In the genomic region with DNA sequence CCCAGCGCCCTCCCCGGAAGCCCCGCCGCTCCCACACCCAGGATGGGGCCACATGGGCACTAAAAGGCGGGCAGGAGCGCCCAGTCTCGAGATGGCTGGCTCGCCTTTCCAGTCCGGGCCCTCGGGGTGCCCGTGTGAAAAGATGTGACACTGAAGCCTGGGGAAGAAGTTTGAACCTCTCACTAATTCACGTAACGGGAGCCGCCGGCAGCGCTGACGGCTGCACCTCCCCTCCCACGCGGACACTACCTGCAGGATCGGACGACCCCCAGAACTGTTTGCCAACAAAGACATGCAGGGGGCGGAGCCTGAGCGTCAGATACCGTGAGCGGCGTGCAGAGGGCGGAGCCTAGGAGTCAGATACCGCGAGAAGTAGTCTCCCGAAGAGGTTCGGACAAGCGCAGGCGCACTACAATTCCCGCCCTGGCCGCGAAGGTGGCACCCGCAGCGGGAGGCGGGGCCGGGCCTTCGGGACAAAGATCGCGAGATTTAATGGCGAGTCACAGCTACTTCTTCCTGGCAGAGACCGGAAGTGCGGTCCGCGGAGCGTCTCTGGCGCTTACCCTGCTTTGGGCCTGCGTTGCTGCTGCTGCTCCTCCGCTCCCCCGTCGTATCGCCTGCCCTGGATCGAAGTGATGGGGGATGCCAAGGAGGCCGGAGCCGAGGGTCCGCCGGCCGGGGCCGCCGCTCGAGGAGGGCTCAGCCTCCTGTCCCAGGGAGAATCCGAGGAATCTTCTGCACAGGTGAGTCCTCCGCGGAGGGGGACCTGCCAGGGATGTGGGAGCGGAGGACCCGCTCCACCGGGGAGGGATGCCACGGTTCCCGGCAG, we compare ENCODE assay signal across 8 cellular contexts. TPM values are rescaled to one million over a fixed set of nuclear protein-coding genes. Genes with fewer than 3 reads are reported as not detected.
DNase-seq lines count a peak whose midpoint lies in the region; ATAC-seq and TF ChIP-seq lines count a peak whose summit lies in the region.

A gene with protein sequence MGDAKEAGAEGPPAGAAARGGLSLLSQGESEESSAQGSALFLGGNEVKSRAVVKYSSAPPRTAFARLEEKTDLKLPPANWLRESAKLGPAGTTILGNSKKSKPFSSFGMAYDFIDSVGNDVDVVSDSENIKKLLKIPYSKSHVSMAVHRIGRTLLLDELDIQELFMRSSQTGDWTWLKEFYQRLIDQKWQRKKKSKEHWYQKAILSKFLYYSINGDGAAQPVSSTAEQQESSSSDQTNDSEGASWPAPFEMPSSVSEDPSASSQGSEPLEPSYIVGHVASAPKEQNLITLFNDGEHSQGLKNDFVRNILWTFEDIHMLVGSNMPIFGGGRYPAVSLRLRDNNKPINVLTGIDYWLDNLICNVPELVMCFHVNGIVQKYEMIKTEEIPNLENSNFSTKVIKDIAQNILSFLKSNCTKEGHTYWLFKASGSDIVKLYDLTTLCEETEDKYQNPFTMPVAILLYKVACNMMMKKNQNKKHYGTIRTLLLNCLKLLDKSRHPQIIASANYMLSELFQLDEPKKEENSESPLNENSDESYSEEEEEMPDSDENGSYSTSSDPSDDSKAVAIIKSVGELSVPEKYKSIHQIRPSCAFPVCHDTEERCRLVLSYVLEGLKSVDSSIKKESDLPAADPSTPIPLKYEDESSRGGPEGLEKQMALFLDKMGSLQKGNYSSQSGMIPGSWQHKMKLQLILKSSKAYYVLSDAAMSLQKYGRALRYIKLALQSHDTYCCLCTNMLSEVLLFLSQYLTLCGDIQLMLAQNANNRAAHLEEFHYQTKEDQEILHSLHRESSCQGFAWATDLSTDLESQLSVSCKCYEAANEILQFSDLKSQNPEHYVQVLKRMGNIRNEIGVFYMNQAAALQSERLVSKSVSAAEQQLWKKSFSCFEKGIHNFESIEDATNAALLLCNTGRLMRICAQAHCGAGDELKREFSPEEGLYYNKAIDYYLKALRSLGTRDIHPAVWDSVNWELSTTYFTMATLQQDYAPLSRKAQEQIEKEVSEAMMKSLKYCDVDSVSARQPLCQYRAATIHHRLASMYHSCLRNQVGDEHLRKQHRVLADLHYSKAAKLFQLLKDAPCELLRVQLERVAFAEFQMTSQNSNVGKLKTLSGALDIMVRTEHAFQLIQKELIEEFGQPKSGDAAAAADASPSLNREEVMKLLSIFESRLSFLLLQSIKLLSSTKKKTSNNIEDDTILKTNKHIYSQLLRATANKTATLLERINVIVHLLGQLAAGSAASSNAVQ (plus strand): TSS at position 537 of the 829 bp plus-strand sequence. CDS start 99 bp downstream, at position 636.

- no peaks in the 10 kb centered on the region for H3K9me2 ChIP-seq in SU-DHL-6 (replicated peaks; ENCODE audit: insufficient read depth, low read length)

- H3K4me3 ChIP-seq in SU-DHL-6 (ENCODE audit: insufficient read depth, low read length, poor library complexity, severe bottlenecking): peak within 1 kb of the TSS; percentile 85
- peak within 1 kb of the TSS; percentile 100 for H3K4me3 ChIP-seq in ovary
- H3K4me3 ChIP-seq in thyroid gland (replicated peaks in 1 of 3): peak within 1 kb of the TSS; percentile 50 to 94 (median 68)

- peaks cover 33% of the 10 kb centered on the region for H3K79me2 ChIP-seq in SU-DHL-6 (ENCODE audit: insufficient read depth, low read length)

- H3K36me3 ChIP-seq in SU-DHL-6 (ENCODE audit: low read length) (peaks cover 30% of the 10 kb centered on the region), ovary (no peaks in the 10 kb centered on the region), thyroid gland (peaks cover 8 to 26% of the 10 kb centered on the region in 2 donors)

- H3K9me3 Mint-ChIP-seq in activated naive CD8-positive, alpha-beta T cell treated with anti-CD3 and anti-CD28 coated beads, Interleukin-2, amount 10 ng/mL, durations not matched to agents 7 days and 5 days: peaks cover 1% of the 10 kb centered on the region

- H3F3A ChIP-seq in SU-DHL-6 (ENCODE audit: insufficient read depth): peaks cover 7% of the 10 kb centered on the region

- H3K27me3 ChIP-seq in SU-DHL-6 (ENCODE audit: low read length) (no peaks in the 10 kb centered on the region), ovary (no peaks in the 10 kb centered on the region), thyroid gland (no peaks in the 10 kb centered on the region)

- TF ChIP-seq POLR2A in GM10847 (IDR thresholded peaks at IDR 0.05; ENCODE audit: extremely low read depth, insufficient read length) (peak; percentile 93), ovary (IDR thresholded peaks at IDR 0.05) (peak; percentile 78), thyroid gland (IDR thresholded peaks at IDR 0.05) (peak; percentile 40 to 81)

- WGBS in ovary, 3 donors: 0% methylated on average over 65 to 72 of the region's 72 CpGs
- WGBS in thyroid gland, 2 donors: 1% methylated on average over 18 to 25 of the region's 72 CpGs

- POLR2A ChIA-PET in activated naive CD8-positive, alpha-beta T cell treated with anti-CD3 and anti-CD28 coated beads, Interleukin-2, amount 10 ng/mL, durations not matched to agents 7 days and 5 days (lab: Charles Lee): interaction anchor here (0.6 to 2.9 kb wide), 9 partner anchors 10 to 1259 kb away, joined by 3 to 20 read pairs (median 3); a partner anchor contains a TSS

- H3K27ac ChIP-seq in SU-DHL-6 (ENCODE audit: low read depth, low read length) (peak within 1 kb of the TSS; percentile 75), ovary (peak within 1 kb of the TSS; percentile 64 to 85), thyroid gland (peak within 1 kb of the TSS; percentile 64 to 94 (median 78))

- H3K4me3 Mint-ChIP-seq in activated naive CD8-positive, alpha-beta T cell treated with anti-CD3 and anti-CD28 coated beads, Interleukin-2, amount 10 ng/mL, durations not matched to agents 7 days and 5 days: peak within 1 kb of the TSS; percentile 98

- H3K9me3 ChIP-seq in SU-DHL-6 (ENCODE audit: insufficient read depth, low read length) (no peaks in the 10 kb centered on the region), ovary (no peaks in the 10 kb centered on the region), thyroid gland (no peaks in the 10 kb centered on the region)

- H3K27ac Mint-ChIP-seq in activated naive CD8-positive, alpha-beta T cell treated with anti-CD3 and anti-CD28 coated beads, Interleukin-2, amount 10 ng/mL, durations not matched to agents 7 days and 5 days: peak within 1 kb of the TSS; percentile 99

- H2AFZ ChIP-seq in SU-DHL-6 (ENCODE audit: low read depth, low read length, severe bottlenecking): peak within 1 kb of the TSS; percentile 98

- no peak for TF ChIP-seq EP300 in ovary (IDR thresholded peaks at IDR 0.05)

- H3K4me1 Mint-ChIP-seq in activated naive CD8-positive, alpha-beta T cell treated with anti-CD3 and anti-CD28 coated beads, Interleukin-2, amount 10 ng/mL, durations not matched to agents 7 days and 5 days: peaks cover 23% of the 10 kb centered on the region

- ATAC-seq in HG02678 (IDR thresholded peaks at IDR 0.05; ENCODE audit: unreplicated experiment) (peak; percentile 86), Right ventricle myocardium inferior (peak; percentile 100)
- ATAC-seq in activated naive CD8-positive, alpha-beta T cell treated with anti-CD3 and anti-CD28 coated beads, Interleukin-2, amount 10 ng/mL, durations not matched to agents 7 days and 5 days (ENCODE audit: low read depth): peak; percentile 96

- peaks cover 15% of the 10 kb centered on the region for H3K36me3 Mint-ChIP-seq in activated naive CD8-positive, alpha-beta T cell treated with anti-CD3 and anti-CD28 coated beads, Interleukin-2, amount 10 ng/mL, durations not matched to agents 7 days and 5 days

- peak; percentile 94 for DNase-seq in NCI-H128 (lab: John Stamatoyannopoulos, UW; ENCODE audit: unreplicated experiment)
- peak; percentile 98 for DNase-seq in activated naive CD8-positive, alpha-beta T cell treated with anti-CD3 and anti-CD28 coated beads, Interleukin-2, amount 10 ng/mL, durations not matched to agents 7 days and 5 days
- DNase-seq in Right ventricle myocardium inferior (ENCODE audit: missing footprints): peak; percentile 99
- peak; percentile 99 to 100 (median 99) for DNase-seq in ovary
- peak; percentile 98 to 99 for DNase-seq in thyroid gland

- peaks cover 4% of the 10 kb centered on the region; the same call in 1 of the 2 replicates for H4K20me1 ChIP-seq in SU-DHL-6 (ENCODE audit: low read depth, low read length)

- H3K27me3 Mint-ChIP-seq in activated naive CD8-positive, alpha-beta T cell treated with anti-CD3 and anti-CD28 coated beads, Interleukin-2, amount 10 ng/mL, durations not matched to agents 7 days and 5 days: no peaks in the 10 kb centered on the region

- H3K4me1 ChIP-seq in ovary (ENCODE audit: insufficient read depth): peaks cover 2% of the 10 kb centered on the region
- peaks cover 7 to 9% of the 10 kb centered on the region in 2 donors for H3K4me1 ChIP-seq in thyroid gland

- H3K9ac ChIP-seq in SU-DHL-6 (ENCODE audit: low read length): peak within 1 kb of the TSS; percentile 89

- intact Hi-C loops in Right ventricle myocardium inferior (cut with DNase I) (loop anchor here (5.0 kb wide), 1 partner anchor 103 kb away; a partner anchor contains a TSS), ovary (cut with DNase I) (no loop called here), thyroid gland (cut with DNase I) (loop anchor here (10.0 kb wide), 1 partner anchor 105 kb away; a partner anchor contains a TSS)

- peak within 1 kb of the TSS; percentile 93 for H3K4me2 ChIP-seq in SU-DHL-6 (ENCODE audit: low read depth, low read length, poor library complexity, severe bottlenecking)

- no peak for TF ChIP-seq CTCF in SU-DHL-6 (IDR thresholded peaks at IDR 0.05; ENCODE audit: insufficient read depth, low read length, poor library complexity, severe bottlenecking)
- peak in 1 of 3 donors; percentile 26 for TF ChIP-seq CTCF in ovary (IDR thresholded peaks at IDR 0.05)
- TF ChIP-seq CTCF in thyroid gland (IDR thresholded peaks at IDR 0.05): no peak

RNA-seq across cellular contexts. Expression of the gene that starts here (rescaled TPM):
- total RNA-seq in activated naive CD8-positive, alpha-beta T cell treated with anti-CD3 and anti-CD28 coated beads, Interleukin-2, amount 10 ng/mL, durations not matched to agents 7 days and 5 days: 10 to 100 TPM; 43.9 to 45.8 TPM
- 9.6 TPM for total RNA-seq in Right ventricle myocardium inferior
- 10 to 100 TPM; 18.5 to 29.0 (median 23.8) TPM for total RNA-seq in ovary
- 10 to 100 TPM; 17.0 to 17.3 TPM for polyA plus RNA-seq in ovary
- total RNA-seq in thyroid gland: 10 to 100 TPM; 23.2 to 35.5 (median 30.9) TPM

Comparison
In these comparisons a context has a peak if more than half of its experiments do, and no peak if none do; other contexts are left out.
1. Peak in every context shown above with its lines: DNase-seq, ATAC-seq, H3K4me3 ChIP-seq and H3K27ac ChIP-seq.
2. intact Hi-C loops: an anchor here in Right ventricle myocardium inferior (5.0 kb wide) and thyroid gland (10.0 kb wide); none called in ovary.